Comparison of ENCODE assay signal across 9 cellular contexts in genomic region chr12:51868821-51869489, GRCh38.
A peak's percentile ranks its signal among the peaks of the same experiment; 100 is the strongest.
DNase-seq lines count a peak whose midpoint lies in the region; ATAC-seq and TF ChIP-seq lines count a peak whose summit lies in the region.
"Had no signal": no experiment of that assay in that cellular context is flagged by ENCODE, and none has a peak within 500 bp of the region (broad histone marks: within the 10 kb centered on the region; RNA-seq: fewer than 3 reads in every experiment).

No MANE protein-coding gene starts in this region.

- TF ChIP-seq CTCF in foreskin fibroblast (IDR thresholded peaks at IDR 0.05; ENCODE audit: low read depth, low read length) (no peak), parathyroid adenoma (IDR thresholded peaks at IDR 0.05) (no peak), GM10266 (IDR thresholded peaks at IDR 0.05; ENCODE audit: control insufficient read depth, insufficient read depth, low read depth, missing control alignments) (no peak)

- H3K4me1 Mint-ChIP-seq in activated naive CD4-positive, alpha-beta T cell treated with anti-CD3 and anti-CD28 coated beads, Interleukin-2, amount 10 ng/mL, durations not matched to agents 7 days and 5 days: peaks cover 11% of the 10 kb centered on the region

- H3K36me3 ChIP-seq in BLaER1 treated with 17β-estradiol and CSF1 and Interleukin-3, amounts not matched to agents 10 nM and 100 nM: no peaks in the 10 kb centered on the region
- no peaks in the 10 kb centered on the region for H3K36me3 ChIP-seq in parathyroid adenoma (ENCODE audit: control insufficient read depth, insufficient read depth, low read length)

- H3K4me2 ChIP-seq in BLaER1 treated with 17β-estradiol and CSF1 and Interleukin-3, amounts not matched to agents 10 nM and 100 nM: peak overlapping the region; percentile 88 to 99 (median 96)
- H3K4me2 ChIP-seq in parathyroid adenoma (ENCODE audit: low read length): no peak overlapping the region

- H3K4me1 ChIP-seq in BLaER1 treated with 17β-estradiol and CSF1 and Interleukin-3, amounts not matched to agents 10 nM and 100 nM: peaks cover 54 to 86% (median 77%) of the 10 kb centered on the region in 10 experiments
- H3K4me1 ChIP-seq in parathyroid adenoma: peaks cover 18% of the 10 kb centered on the region

- no peaks in the 10 kb centered on the region for H4K20me1 ChIP-seq in BLaER1 treated with 17β-estradiol and CSF1 and Interleukin-3, amounts not matched to agents 10 nM and 100 nM

- H3K9me3 Mint-ChIP-seq in activated naive CD4-positive, alpha-beta T cell treated with anti-CD3 and anti-CD28 coated beads, Interleukin-2, amount 10 ng/mL, durations not matched to agents 7 days and 5 days: no peaks in the 10 kb centered on the region
- H3K9me3 Mint-ChIP-seq: activated naive CD4-positive, alpha-beta T cell treated with anti-CD3 and anti-CD28 coated beads, Interleukin-2, amount 50 U/mL, for 24 hours had no signal

- H3K9me3 ChIP-seq in BLaER1 treated with 17β-estradiol and CSF1 and Interleukin-3, amounts not matched to agents 10 nM and 100 nM (replicated peaks in 1 of 11): no peaks in the 10 kb centered on the region
- H3K9me3 ChIP-seq in parathyroid adenoma (ENCODE audit: control insufficient read depth, low read length): no peaks in the 10 kb centered on the region

- no peaks in the 10 kb centered on the region for H3K36me3 Mint-ChIP-seq in activated naive CD4-positive, alpha-beta T cell treated with anti-CD3 and anti-CD28 coated beads, Interleukin-2, amount 10 ng/mL, durations not matched to agents 7 days and 5 days
- H3K36me3 Mint-ChIP-seq: activated naive CD4-positive, alpha-beta T cell treated with anti-CD3 and anti-CD28 coated beads, Interleukin-2, amount 50 U/mL, for 24 hours had no signal

- H3K4me3 Mint-ChIP-seq in activated naive CD4-positive, alpha-beta T cell treated with anti-CD3 and anti-CD28 coated beads, Interleukin-2, amount 10 ng/mL, durations not matched to agents 7 days and 5 days: no peak overlapping the region

- H2AFZ ChIP-seq in parathyroid adenoma: peak overlapping the region; percentile 70

- peak overlapping the region; percentile 45 to 74 (median 65); a peak in 20 of 22 replicates for H3K9ac ChIP-seq in BLaER1 treated with 17β-estradiol and CSF1 and Interleukin-3, amounts not matched to agents 10 nM and 100 nM
- H3K9ac ChIP-seq in parathyroid adenoma: no peak overlapping the region

- CTCF ChIA-PET in activated naive CD4-positive, alpha-beta T cell treated with anti-CD3 and anti-CD28 coated beads, Interleukin-2, amount 10 ng/mL, durations not matched to agents 7 days and 5 days (lab: Charles Lee): no interaction called here

- peak overlapping the region; percentile 34 to 71 (median 54); a peak in 17 of 22 replicates for H3K27ac ChIP-seq in BLaER1 treated with 17β-estradiol and CSF1 and Interleukin-3, amounts not matched to agents 10 nM and 100 nM
- no peak overlapping the region for H3K27ac ChIP-seq in parathyroid adenoma

- H3K4me3 ChIP-seq in BLaER1 treated with 17β-estradiol and CSF1 and Interleukin-3, amounts not matched to agents 10 nM and 100 nM: peak overlapping the region; percentile 20 to 66 (median 51); a peak in 19 of 20 replicates
- H3K4me3 ChIP-seq in foreskin fibroblast (ENCODE audit: low read depth in 1 of 2, low read length in 2 of 2) (peak overlapping the region; percentile 51 to 57), parathyroid adenoma (ENCODE audit: low read depth, low read length) (peak overlapping the region; percentile 9)

- peaks cover 85% of the 10 kb centered on the region for H3K27me3 Mint-ChIP-seq in activated naive CD4-positive, alpha-beta T cell treated with anti-CD3 and anti-CD28 coated beads, Interleukin-2, amount 10 ng/mL, durations not matched to agents 7 days and 5 days

- H3K79me2 ChIP-seq in parathyroid adenoma: no peaks in the 10 kb centered on the region

- peak; percentile 36 for DNase-seq in NCI-H2227 treated with DMSO at 0.1 percent for 48 hours (lab: John Stamatoyannopoulos, UW)
- DNase-seq in foreskin fibroblast: peak in 1 of 2 donors; percentile 61
- no peak for DNase-seq in NCI-H1105 treated with DMSO at 0.1 percent for 48 hours (lab: John Stamatoyannopoulos, UW)
- no peak for DNase-seq in GM10266 (ENCODE audit: extremely low spot score)
- no peak for DNase-seq in activated naive CD4-positive, alpha-beta T cell treated with anti-CD3 and anti-CD28 coated beads, Interleukin-2, amount 10 ng/mL, durations not matched to agents 7 days and 5 days

- no peak for ATAC-seq in HG03521 (IDR thresholded peaks at IDR 0.05; ENCODE audit: unreplicated experiment)

- peaks cover 26 to 53% (median 40%) of the 10 kb centered on the region in 11 experiments for H3K27me3 ChIP-seq in BLaER1 treated with 17β-estradiol and CSF1 and Interleukin-3, amounts not matched to agents 10 nM and 100 nM
- H3K27me3 ChIP-seq in parathyroid adenoma (ENCODE audit: control insufficient read depth, insufficient read depth, low read length): no peaks in the 10 kb centered on the region

- no peak overlapping the region for H3K27ac Mint-ChIP-seq in activated naive CD4-positive, alpha-beta T cell treated with anti-CD3 and anti-CD28 coated beads, Interleukin-2, amount 10 ng/mL, durations not matched to agents 7 days and 5 days
- H3K27ac Mint-ChIP-seq: activated naive CD4-positive, alpha-beta T cell treated with anti-CD3 and anti-CD28 coated beads, Interleukin-2, amount 50 U/mL, for 24 hours had no signal
